In genomic region chr4:69503558-69503957, GRCh38 we compare ENCODE assay signal across 29 cellular contexts. TPM values are rescaled to one million over a fixed set of nuclear protein-coding genes. Genes with fewer than 3 reads are reported as not detected.
"Had no signal": no experiment of that assay in that cellular context is flagged by ENCODE, and none has a peak within 500 bp of the region (broad histone marks: within the 10 kb centered on the region; RNA-seq: fewer than 3 reads in every experiment).

No MANE protein-coding gene starts in this region.

- H3K9me3 Mint-ChIP-seq: activated naive CD4-positive, alpha-beta T cell treated with anti-CD3 and anti-CD28 coated beads, Interleukin-2, amount 10 ng/mL, durations not matched to agents 7 days and 5 days; activated naive CD8-positive, alpha-beta T cell treated with anti-CD3 and anti-CD28 coated beads for 36 hours; activated T-helper 2 cell treated with anti-CD3 and anti-CD28 coated beads, Interferon-gamma antibody, Interleukin-2, Interleukin-4, amounts not matched to agents 10 μg/mL and 5 μg/mL and 100 μg/mL, durations not matched to agents 14 hours and 24 hours and 36 hours had no signal

- H3K27ac ChIP-seq: brain microvascular endothelial cell, SK-N-MC, VCaP had no signal

- H3K4me1 Mint-ChIP-seq: activated CD4-positive, alpha-beta memory T cell treated with anti-CD3 and anti-CD28 coated beads, Interleukin-2, amount 10 ng/mL, durations not matched to agents 7 days and 5 days; activated CD4-positive, alpha-beta T cell treated with anti-CD3 and anti-CD28 coated beads for 36 hours; activated naive CD4-positive, alpha-beta T cell treated with anti-CD3 and anti-CD28 coated beads, Interleukin-2, amount 10 ng/mL, durations not matched to agents 7 days and 5 days; activated naive CD8-positive, alpha-beta T cell treated with anti-CD3 and anti-CD28 coated beads for 36 hours had no signal

- H3K27me3 Mint-ChIP-seq: activated CD4-positive, alpha-beta memory T cell treated with anti-CD3 and anti-CD28 coated beads, Interleukin-2, amount 10 ng/mL, durations not matched to agents 7 days and 5 days; activated CD4-positive, alpha-beta T cell treated with anti-CD3 and anti-CD28 coated beads for 36 hours; activated naive CD4-positive, alpha-beta T cell treated with anti-CD3 and anti-CD28 coated beads, Interleukin-2, amount 10 ng/mL, durations not matched to agents 7 days and 5 days had no signal

- H3K36me3 Mint-ChIP-seq: activated naive CD4-positive, alpha-beta T cell treated with anti-CD3 and anti-CD28 coated beads, Interleukin-2, amount 10 ng/mL, durations not matched to agents 7 days and 5 days had no signal

- H3K4me3 Mint-ChIP-seq: activated CD4-positive, alpha-beta memory T cell treated with anti-CD3 and anti-CD28 coated beads, Interleukin-2, amount 10 ng/mL, durations not matched to agents 7 days and 5 days; activated CD4-positive, alpha-beta T cell treated with anti-CD3 and anti-CD28 coated beads for 36 hours; activated naive CD4-positive, alpha-beta T cell treated with anti-CD3 and anti-CD28 coated beads, Interleukin-2, amount 10 ng/mL, durations not matched to agents 7 days and 5 days; activated naive CD8-positive, alpha-beta T cell treated with anti-CD3 and anti-CD28 coated beads for 36 hours had no signal

- DNase-seq: activated CD4-positive, alpha-beta memory T cell treated with anti-CD3 and anti-CD28 coated beads, Interleukin-2, amount 10 ng/mL, durations not matched to agents 7 days and 5 days; activated CD4-positive, alpha-beta T cell treated with anti-CD3 and anti-CD28 coated beads for 36 hours; activated CD4-positive, alpha-beta T cell treated with anti-CD3 and anti-CD28 coated beads, Interleukin-2, amount 50 U/mL, for 1 hour; activated gamma-delta T cell treated with Interleukin-2 at 50 U/mL for 16 hours; activated naive CD4-positive, alpha-beta T cell treated with anti-CD3 and anti-CD28 coated beads, Interleukin-2, amount 10 ng/mL, durations not matched to agents 7 days and 5 days; activated naive CD8-positive, alpha-beta T cell treated with anti-CD3 and anti-CD28 coated beads for 36 hours; activated T-cell treated with anti-CD3 and anti-CD28 coated beads for 4 hours; activated T-cell treated with anti-CD3 and anti-CD28 coated beads, Interleukin-2, amount 50 U/mL, for 48 hours; brain microvascular endothelial cell; MG63; MV-4-11; NCI-H1092 treated with DMSO at 0.1 percent for 48 hours; NCI-H1417 treated with DMSO at 0.1 percent for 48 hours; NCI-H1694 treated with DMSO at 0.1 percent for 48 hours; NCI-H2029 treated with DMSO at 0.1 percent for 48 hours; NCI-H510A treated with DMSO at 0.1 percent for 48 hours; NCI-H69; NK-92 treated with Interleukin-12 subunit alpha and Interleukin-12 subunit beta, amount 100 ng/mL, for 24 hours; OCI-M1; RPMI8226; T-helper 1 cell had no signal

- H3K36me3 ChIP-seq: brain microvascular endothelial cell, MG63 had no signal

- H3K4me3 ChIP-seq: MG63, SK-N-MC had no signal

- H3K27me3 ChIP-seq: brain microvascular endothelial cell, MG63 had no signal

- H3K27ac Mint-ChIP-seq: activated CD4-positive, alpha-beta memory T cell treated with anti-CD3 and anti-CD28 coated beads, Interleukin-2, amount 10 ng/mL, durations not matched to agents 7 days and 5 days; activated CD4-positive, alpha-beta T cell treated with anti-CD3 and anti-CD28 coated beads for 36 hours; activated naive CD4-positive, alpha-beta T cell treated with anti-CD3 and anti-CD28 coated beads, Interleukin-2, amount 10 ng/mL, durations not matched to agents 7 days and 5 days; activated naive CD8-positive, alpha-beta T cell treated with anti-CD3 and anti-CD28 coated beads for 36 hours; activated T-helper 2 cell treated with anti-CD3 and anti-CD28 coated beads, Interferon-gamma antibody, Interleukin-2, Interleukin-4, amounts not matched to agents 10 μg/mL and 5 μg/mL and 100 μg/mL, durations not matched to agents 14 hours and 24 hours and 36 hours had no signal

- H3K9me3 ChIP-seq: MG63 had no signal

- ATAC-seq: activated CD4-positive, alpha-beta T cell treated with anti-CD3 and anti-CD28 coated beads for 36 hours; Panc1; Right ventricle myocardium inferior had no signal

RNA-seq across cellular contexts. Expression of gene UGT2B4, which starts 7.9 kb away (rescaled TPM):
- total RNA-seq: activated CD4-positive, alpha-beta memory T cell treated with anti-CD3 and anti-CD28 coated beads, Interleukin-2, amount 10 ng/mL, durations not matched to agents 7 days and 5 days; activated CD4-positive, alpha-beta T cell treated with anti-CD3 and anti-CD28 coated beads for 36 hours; activated CD8-positive, alpha-beta memory T cell treated with anti-CD3 and anti-CD28 coated beads for 36 hours; activated naive CD8-positive, alpha-beta T cell treated with anti-CD3 and anti-CD28 coated beads for 36 hours; activated T-helper 2 cell treated with anti-CD3 and anti-CD28 coated beads, Interferon-gamma antibody, Interleukin-2, Interleukin-4, amounts not matched to agents 10 μg/mL and 5 μg/mL and 100 μg/mL, durations not matched to agents 14 hours and 24 hours and 36 hours; cardiac septum; Right ventricle myocardium inferior; T-helper 2 cell treated with Interferon-gamma antibody and Interleukin-4, amounts not matched to agents 100 ng/mL and 5 ng/mL, for 36 hours had no signal
